ENCODE assay signal across 11 cellular contexts in genomic region chr15:74172751-74173544, GRCh38. TPM values are rescaled to one million over a fixed set of nuclear protein-coding genes. Genes with fewer than 3 reads are reported as not detected.
DNase-seq lines count a peak whose midpoint lies in the region; ATAC-seq and TF ChIP-seq lines count a peak whose summit lies in the region.
"Had no signal": no experiment of that assay in that cellular context is flagged by ENCODE, and none has a peak within 500 bp of the region (broad histone marks: within the 10 kb centered on the region; RNA-seq: fewer than 3 reads in every experiment).

No MANE protein-coding gene starts in this region.

- H3K9ac ChIP-seq in NT2/D1 (ENCODE audit: insufficient read length, low read depth) (peak overlapping the region; percentile 1), mesendoderm (ENCODE audit: low read length) (peak overlapping the region; percentile 6)

- H4K5ac ChIP-seq in mesendoderm (ENCODE audit: low read length), result no peak overlapping the region

- ATAC-seq in GM21723 (IDR thresholded peaks at IDR 0.05; ENCODE audit: unreplicated experiment), result no peak
- ATAC-seq in naive thymus-derived CD4-positive, alpha-beta T cell, result no peak
- ATAC-seq in stimulated activated memory B cell treated with anti-CD40 and anti-IgM and Interleukin-4, amounts not matched to agents 10 μg/mL and 1 μg/mL and 100 μg/mL, for 72 hours, result no peak
- ATAC-seq: PC-3 had no signal

- TF ChIP-seq CTCF in tibial artery (IDR thresholded peaks at IDR 0.05), result no peak

- no peak overlapping the region for H3K4me3 ChIP-seq in NT2/D1 (ENCODE audit: insufficient read length, low read depth)
- H3K4me3 ChIP-seq in esophagus (ENCODE audit: low read depth in 1 of 2, low read length in 2 of 2), result no peak overlapping the region
- no peak overlapping the region for H3K4me3 ChIP-seq in mesendoderm (ENCODE audit: low read length)
- H3K4me3 ChIP-seq in tibial artery, result peak overlapping the region; percentile 47 to 56
- H3K4me3 ChIP-seq in naive thymus-derived CD4-positive, alpha-beta T cell (ENCODE audit: low read length), result no peak overlapping the region

- H3K27me3 ChIP-seq in NT2/D1 (ENCODE audit: insufficient read depth, insufficient read length), result peaks cover 5% of the 10 kb centered on the region
- H3K27me3 ChIP-seq in esophagus (ENCODE audit: control insufficient read depth in 1 of 2, insufficient read depth in 2 of 2, low read length in 2 of 2), result no peaks in the 10 kb centered on the region
- H3K27me3 ChIP-seq in mesendoderm (ENCODE audit: insufficient read depth, low read length, poor library complexity), result no peaks in the 10 kb centered on the region
- no peaks in the 10 kb centered on the region for H3K27me3 ChIP-seq in tibial artery
- no peaks in the 10 kb centered on the region for H3K27me3 ChIP-seq in naive thymus-derived CD4-positive, alpha-beta T cell (ENCODE audit: control insufficient read depth in 2 of 2, insufficient read depth in 2 of 2, low read length in 2 of 2)

- no peak overlapping the region for H2AK5ac ChIP-seq in mesendoderm (ENCODE audit: low read length)

- POLR2A ChIA-PET in naive thymus-derived CD4-positive, alpha-beta T cell (lab: Charles Lee), result no interaction called here

- peaks cover 0 to 11% (median 0%) of the 10 kb centered on the region in 5 donors for H3K27me3 Mint-ChIP-seq in naive thymus-derived CD4-positive, alpha-beta T cell
- peaks cover 60% of the 10 kb centered on the region for H3K27me3 Mint-ChIP-seq in stimulated activated memory B cell treated with anti-CD40 and anti-IgM and Interleukin-4, amounts not matched to agents 10 μg/mL and 1 μg/mL and 100 μg/mL, for 72 hours

- no peak overlapping the region for H3K4me2 ChIP-seq in mesendoderm (ENCODE audit: low read length)

- CTCF ChIA-PET in naive thymus-derived CD4-positive, alpha-beta T cell (lab: Charles Lee), result no interaction called here

- no peak overlapping the region for H3K4ac ChIP-seq in mesendoderm (ENCODE audit: low read depth, low read length)

- H3K27ac Mint-ChIP-seq in naive thymus-derived CD4-positive, alpha-beta T cell, result no peak overlapping the region
- H3K27ac Mint-ChIP-seq in stimulated activated memory B cell treated with anti-CD40 and anti-IgM and Interleukin-4, amounts not matched to agents 10 μg/mL and 1 μg/mL and 100 μg/mL, for 72 hours, result no peak overlapping the region

- H3K4me1 ChIP-seq in NT2/D1 (ENCODE audit: insufficient read depth, insufficient read length), result peaks cover 36% of the 10 kb centered on the region
- peaks cover 0 to 3% of the 10 kb centered on the region in 2 donors for H3K4me1 ChIP-seq in esophagus (ENCODE audit: control insufficient read depth in 2 of 2, insufficient read depth in 2 of 2, low read length in 1 of 2)
- H3K4me1 ChIP-seq in mesendoderm (ENCODE audit: control insufficient read depth, low read depth, low read length), result peaks cover 8% of the 10 kb centered on the region
- H3K4me1 ChIP-seq in tibial artery, result peaks cover 3 to 76% (median 70%) of the 10 kb centered on the region in 4 donors
- no peaks in the 10 kb centered on the region for H3K4me1 ChIP-seq in naive thymus-derived CD4-positive, alpha-beta T cell (ENCODE audit: control insufficient read depth in 2 of 2, insufficient read depth in 2 of 2, low read length in 2 of 2)

- H3K4me1 Mint-ChIP-seq in naive thymus-derived CD4-positive, alpha-beta T cell, result peaks cover 0 to 4% (median 0%) of the 10 kb centered on the region in 7 donors
- H3K4me1 Mint-ChIP-seq in stimulated activated memory B cell treated with anti-CD40 and anti-IgM and Interleukin-4, amounts not matched to agents 10 μg/mL and 1 μg/mL and 100 μg/mL, for 72 hours, result no peaks in the 10 kb centered on the region

- H2BK120ac ChIP-seq in mesendoderm (ENCODE audit: low read depth, low read length), result no peak overlapping the region

- H3K27ac ChIP-seq in esophagus (ENCODE audit: low read depth in 2 of 2, low read length in 1 of 2) (peak overlapping the region; percentile 50 to 61), mesendoderm (ENCODE audit: low read depth, low read length) (no peak overlapping the region), tibial artery (peak overlapping the region; percentile 79 to 92)
- no peak overlapping the region for H3K27ac ChIP-seq in naive thymus-derived CD4-positive, alpha-beta T cell (ENCODE audit: low read depth, low read length)

- H3K79me1 ChIP-seq in mesendoderm (ENCODE audit: low read length), result no peaks in the 10 kb centered on the region

- no peaks in the 10 kb centered on the region for H3K9me3 ChIP-seq in NT2/D1 (ENCODE audit: insufficient read depth, low read length)
- H3K9me3 ChIP-seq in esophagus (ENCODE audit: control insufficient read depth in 2 of 2, insufficient read depth in 1 of 2, low read depth in 1 of 2, low read length in 1 of 2), result no peaks in the 10 kb centered on the region
- no peaks in the 10 kb centered on the region for H3K9me3 ChIP-seq in tibial artery
- no peaks in the 10 kb centered on the region for H3K9me3 ChIP-seq in naive thymus-derived CD4-positive, alpha-beta T cell (ENCODE audit: control insufficient read depth in 2 of 3, low read length in 3 of 3)

- H4K8ac ChIP-seq in mesendoderm (ENCODE audit: low read depth, low read length), result no peak overlapping the region

- H3K56ac ChIP-seq in mesendoderm (ENCODE audit: low read length), result peak overlapping the region; percentile 12

- no peaks in the 10 kb centered on the region for H3K36me3 Mint-ChIP-seq in naive thymus-derived CD4-positive, alpha-beta T cell
- H3K36me3 Mint-ChIP-seq in stimulated activated memory B cell treated with anti-CD40 and anti-IgM and Interleukin-4, amounts not matched to agents 10 μg/mL and 1 μg/mL and 100 μg/mL, for 72 hours, result no peaks in the 10 kb centered on the region

- H3K9me3 Mint-ChIP-seq in naive thymus-derived CD4-positive, alpha-beta T cell, result no peaks in the 10 kb centered on the region
- no peaks in the 10 kb centered on the region for H3K9me3 Mint-ChIP-seq in stimulated activated memory B cell treated with anti-CD40 and anti-IgM and Interleukin-4, amounts not matched to agents 10 μg/mL and 1 μg/mL and 100 μg/mL, for 72 hours

- no peaks in the 10 kb centered on the region for H3K79me2 ChIP-seq in mesendoderm (ENCODE audit: control insufficient read depth, insufficient read depth, low read length)

- H3K18ac ChIP-seq in mesendoderm (ENCODE audit: low read length), result no peak overlapping the region

- H3K23ac ChIP-seq in mesendoderm (ENCODE audit: low read length), result no peak overlapping the region

- intact Hi-C loops in tibial artery (cut with DNase I; ENCODE audit: low total_unique reads), result no loop called here
- intact Hi-C loops in naive thymus-derived CD4-positive, alpha-beta T cell (cut with micrococcal nuclease), result no loop called here

- H3K36me3 ChIP-seq in NT2/D1 (ENCODE audit: insufficient read depth, insufficient read length, low read length), result no peaks in the 10 kb centered on the region
- H3K36me3 ChIP-seq in esophagus (ENCODE audit: control insufficient read depth in 2 of 2, insufficient read depth in 2 of 2, low read length in 1 of 2), result no peaks in the 10 kb centered on the region
- H3K36me3 ChIP-seq in mesendoderm (ENCODE audit: control insufficient read depth, insufficient read depth, low read length), result no peaks in the 10 kb centered on the region
- peaks cover 0 to 15% (median 7%) of the 10 kb centered on the region in 3 donors for H3K36me3 ChIP-seq in tibial artery
- H3K36me3 ChIP-seq in naive thymus-derived CD4-positive, alpha-beta T cell (ENCODE audit: control insufficient read depth in 2 of 3, insufficient read depth in 3 of 3, low read length in 3 of 3), result no peaks in the 10 kb centered on the region

- WGBS in esophagus, 2 donors, result 60 to 61% methylated on average over 15 of the region's 15 CpGs
- WGBS in mesendoderm (ENCODE audit: extremely low coverage, insufficient coverage, low lambda C conversion rate), result no CpG with 5 or more reads among the region's 15 CpGs

- H3K4me3 Mint-ChIP-seq in naive thymus-derived CD4-positive, alpha-beta T cell, result no peak overlapping the region
- no peak overlapping the region for H3K4me3 Mint-ChIP-seq in stimulated activated memory B cell treated with anti-CD40 and anti-IgM and Interleukin-4, amounts not matched to agents 10 μg/mL and 1 μg/mL and 100 μg/mL, for 72 hours

- no peak overlapping the region for H2BK5ac ChIP-seq in mesendoderm (ENCODE audit: low read length)

- DNase-seq in NT2/D1 (ENCODE audit: low read depth, low spot score), result no peak
- DNase-seq in mesendoderm, result no peak
- peak; percentile 84 to 93 for DNase-seq in tibial artery
- DNase-seq in effector CD4-positive, alpha-beta T cell, result no peak
- DNase-seq in naive thymus-derived CD4-positive, alpha-beta T cell, result no peak
- DNase-seq: KG1, PC-3 had no signal

- H2BK15ac ChIP-seq in mesendoderm (replicated peaks; ENCODE audit: low read depth), result no peak overlapping the region

RNA-seq across cellular contexts. Expression of gene ISLR, which starts 0.6 kb away (rescaled TPM):
- polyA plus RNA-seq in esophagus, result 1 to 10 TPM; 2.3 to 5.3 TPM
- polyA plus RNA-seq in mesendoderm (2013, experiment 1 of 2), result 1.2 TPM
- polyA plus RNA-seq in mesendoderm (2013, experiment 2 of 2), result 0.84 TPM
- total RNA-seq in naive thymus-derived CD4-positive, alpha-beta T cell, result not detected
- polyA plus RNA-seq in naive thymus-derived CD4-positive, alpha-beta T cell, result not detected
- total RNA-seq: dermis microvascular lymphatic vessel endothelial cell, PC-3 had no signal

RNA-seq across cellular contexts. Expression of gene STRA6, which starts 29.6 kb away (rescaled TPM):
- polyA plus RNA-seq in esophagus, result under 1 TPM; 0.65 to 0.79 TPM
- polyA plus RNA-seq in mesendoderm (2013, experiment 1 of 2), result 4.4 TPM
- 4.5 TPM for polyA plus RNA-seq in mesendoderm (2013, experiment 2 of 2)
- total RNA-seq in naive thymus-derived CD4-positive, alpha-beta T cell, result not detected
- polyA plus RNA-seq in naive thymus-derived CD4-positive, alpha-beta T cell, result not detected

RNA-seq across cellular contexts. Expression of gene ISLR2, which starts 42.6 kb away (rescaled TPM):
- under 1 TPM; 0.10 to 0.12 TPM for polyA plus RNA-seq in esophagus
- 0.28 TPM for polyA plus RNA-seq in mesendoderm (2013, experiment 1 of 2)
- polyA plus RNA-seq in mesendoderm (2013, experiment 2 of 2), result 0.21 TPM
- total RNA-seq in naive thymus-derived CD4-positive, alpha-beta T cell, result not detected
- polyA plus RNA-seq in naive thymus-derived CD4-positive, alpha-beta T cell, result not detected

Comparison
In these comparisons a context has a peak if more than half of its experiments do, and no peak if none do; other contexts are left out.
1. DNase-seq: peak in tibial artery (2 of 2); none in NT2/D1 (single experiment), mesendoderm (single experiment), effector CD4-positive, alpha-beta T cell (single experiment) and naive thymus-derived CD4-positive, alpha-beta T cell (0 of 9).
2. H3K4me3 ChIP-seq: peak in tibial artery (2 of 2); none in NT2/D1 (single experiment), esophagus (0 of 2), mesendoderm (single experiment) and naive thymus-derived CD4-positive, alpha-beta T cell (single experiment).
3. H3K27ac ChIP-seq: peak in esophagus (2 of 2) and tibial artery (2 of 2); none in mesendoderm (single experiment) and naive thymus-derived CD4-positive, alpha-beta T cell (single experiment).